Comparison of ENCODE assay signal across 2 cellular contexts in the genomic region with DNA sequence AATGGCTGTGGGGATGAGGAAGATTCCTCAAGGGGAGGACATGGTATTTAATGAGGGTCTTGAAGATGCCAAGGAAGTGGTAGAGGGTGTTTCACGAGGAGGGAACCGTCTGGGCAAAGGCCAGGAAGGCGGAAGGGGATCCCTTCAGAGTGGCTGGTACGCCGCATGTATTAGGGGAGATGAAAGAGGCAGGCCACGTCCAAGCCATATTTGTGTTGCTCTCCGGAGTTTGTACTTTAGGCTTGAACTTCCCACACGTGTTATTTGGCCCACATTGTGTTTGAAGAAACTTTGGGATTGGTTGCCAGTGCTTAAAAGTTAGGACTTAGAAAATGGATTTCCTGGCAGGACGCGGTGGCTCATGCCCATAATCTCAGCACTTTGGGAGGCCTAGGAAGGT.
TF ChIP-seq lines count a peak whose summit lies in the region.

No MANE protein-coding gene starts in this region.

TF ChIP-seq in SK-N-SH, 30 proteins besides CTCF, POLR2A, EP300 and RAD21 (continued from another document):
- TF ChIP-seq, protein P1, sequence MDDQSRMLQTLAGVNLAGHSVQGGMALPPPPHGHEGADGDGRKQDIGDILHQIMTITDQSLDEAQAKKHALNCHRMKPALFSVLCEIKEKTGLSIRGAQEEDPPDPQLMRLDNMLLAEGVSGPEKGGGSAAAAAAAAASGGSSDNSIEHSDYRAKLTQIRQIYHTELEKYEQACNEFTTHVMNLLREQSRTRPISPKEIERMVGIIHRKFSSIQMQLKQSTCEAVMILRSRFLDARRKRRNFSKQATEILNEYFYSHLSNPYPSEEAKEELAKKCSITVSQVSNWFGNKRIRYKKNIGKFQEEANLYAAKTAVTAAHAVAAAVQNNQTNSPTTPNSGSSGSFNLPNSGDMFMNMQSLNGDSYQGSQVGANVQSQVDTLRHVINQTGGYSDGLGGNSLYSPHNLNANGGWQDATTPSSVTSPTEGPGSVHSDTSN (IDR thresholded peaks at IDR 0.05): no peak
- TF ChIP-seq NFIC (IDR thresholded peaks at IDR 0.05; ENCODE audit: borderline replicate concordance) (no peak), GABPA (IDR thresholded peaks at IDR 0.05; ENCODE audit: low read depth) (no peak), POLR2AphosphoS5 (IDR thresholded peaks at IDR 0.05; ENCODE audit: low read depth, low read length) (no peak), FOXJ3 (CRISPR knock-in tag; IDR thresholded peaks at IDR 0.05) (no peak), MEF2A (IDR thresholded peaks at IDR 0.05; ENCODE audit: borderline replicate concordance, low read depth) (no peak), YY1 (IDR thresholded peaks at IDR 0.05; ENCODE audit: low read depth) (no peak), TCF12 (IDR thresholded peaks at IDR 0.05) (no peak), RCOR1 (IDR thresholded peaks at IDR 0.05; ENCODE audit: low read length) (no peak), RFX5 (IDR thresholded peaks at IDR 0.05; ENCODE audit: low read length) (no peak), ELF1 (IDR thresholded peaks at IDR 0.05) (no peak), SIN3A (IDR thresholded peaks at IDR 0.05; ENCODE audit: borderline replicate concordance, low read depth, low read length) (no peak), FOXM1 (IDR thresholded peaks at IDR 0.05; ENCODE audit: low read depth) (no peak)
- TF ChIP-seq, protein P2, sequence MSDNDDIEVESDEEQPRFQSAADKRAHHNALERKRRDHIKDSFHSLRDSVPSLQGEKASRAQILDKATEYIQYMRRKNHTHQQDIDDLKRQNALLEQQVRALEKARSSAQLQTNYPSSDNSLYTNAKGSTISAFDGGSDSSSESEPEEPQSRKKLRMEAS (IDR thresholded peaks at IDR 0.05; ENCODE audit: low read depth): no peak
- TF ChIP-seq, protein P3, sequence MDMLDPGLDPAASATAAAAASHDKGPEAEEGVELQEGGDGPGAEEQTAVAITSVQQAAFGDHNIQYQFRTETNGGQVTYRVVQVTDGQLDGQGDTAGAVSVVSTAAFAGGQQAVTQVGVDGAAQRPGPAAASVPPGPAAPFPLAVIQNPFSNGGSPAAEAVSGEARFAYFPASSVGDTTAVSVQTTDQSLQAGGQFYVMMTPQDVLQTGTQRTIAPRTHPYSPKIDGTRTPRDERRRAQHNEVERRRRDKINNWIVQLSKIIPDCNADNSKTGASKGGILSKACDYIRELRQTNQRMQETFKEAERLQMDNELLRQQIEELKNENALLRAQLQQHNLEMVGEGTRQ (IDR thresholded peaks at IDR 0.05; ENCODE audit: borderline replicate concordance, low read depth, low read length): no peak
- TF ChIP-seq, protein P4, sequence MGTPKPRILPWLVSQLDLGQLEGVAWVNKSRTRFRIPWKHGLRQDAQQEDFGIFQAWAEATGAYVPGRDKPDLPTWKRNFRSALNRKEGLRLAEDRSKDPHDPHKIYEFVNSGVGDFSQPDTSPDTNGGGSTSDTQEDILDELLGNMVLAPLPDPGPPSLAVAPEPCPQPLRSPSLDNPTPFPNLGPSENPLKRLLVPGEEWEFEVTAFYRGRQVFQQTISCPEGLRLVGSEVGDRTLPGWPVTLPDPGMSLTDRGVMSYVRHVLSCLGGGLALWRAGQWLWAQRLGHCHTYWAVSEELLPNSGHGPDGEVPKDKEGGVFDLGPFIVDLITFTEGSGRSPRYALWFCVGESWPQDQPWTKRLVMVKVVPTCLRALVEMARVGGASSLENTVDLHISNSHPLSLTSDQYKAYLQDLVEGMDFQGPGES (IDR thresholded peaks at IDR 0.05; ENCODE audit: low read depth, low read length): no peak

TF ChIP-seq in SK-N-SH treated with all-trans-retinoic acid at 6 μM for 48 hours, 23 proteins besides CTCF, POLR2A, EP300 and RAD21 (continued from another document):
- TF ChIP-seq ZNF70 (CRISPR knock-in tag; IDR thresholded peaks at IDR 0.05): no peak
- TF ChIP-seq GLIS3 (CRISPR knock-in tag; IDR thresholded peaks at IDR 0.05): no peak
- TF ChIP-seq, protein P5, sequence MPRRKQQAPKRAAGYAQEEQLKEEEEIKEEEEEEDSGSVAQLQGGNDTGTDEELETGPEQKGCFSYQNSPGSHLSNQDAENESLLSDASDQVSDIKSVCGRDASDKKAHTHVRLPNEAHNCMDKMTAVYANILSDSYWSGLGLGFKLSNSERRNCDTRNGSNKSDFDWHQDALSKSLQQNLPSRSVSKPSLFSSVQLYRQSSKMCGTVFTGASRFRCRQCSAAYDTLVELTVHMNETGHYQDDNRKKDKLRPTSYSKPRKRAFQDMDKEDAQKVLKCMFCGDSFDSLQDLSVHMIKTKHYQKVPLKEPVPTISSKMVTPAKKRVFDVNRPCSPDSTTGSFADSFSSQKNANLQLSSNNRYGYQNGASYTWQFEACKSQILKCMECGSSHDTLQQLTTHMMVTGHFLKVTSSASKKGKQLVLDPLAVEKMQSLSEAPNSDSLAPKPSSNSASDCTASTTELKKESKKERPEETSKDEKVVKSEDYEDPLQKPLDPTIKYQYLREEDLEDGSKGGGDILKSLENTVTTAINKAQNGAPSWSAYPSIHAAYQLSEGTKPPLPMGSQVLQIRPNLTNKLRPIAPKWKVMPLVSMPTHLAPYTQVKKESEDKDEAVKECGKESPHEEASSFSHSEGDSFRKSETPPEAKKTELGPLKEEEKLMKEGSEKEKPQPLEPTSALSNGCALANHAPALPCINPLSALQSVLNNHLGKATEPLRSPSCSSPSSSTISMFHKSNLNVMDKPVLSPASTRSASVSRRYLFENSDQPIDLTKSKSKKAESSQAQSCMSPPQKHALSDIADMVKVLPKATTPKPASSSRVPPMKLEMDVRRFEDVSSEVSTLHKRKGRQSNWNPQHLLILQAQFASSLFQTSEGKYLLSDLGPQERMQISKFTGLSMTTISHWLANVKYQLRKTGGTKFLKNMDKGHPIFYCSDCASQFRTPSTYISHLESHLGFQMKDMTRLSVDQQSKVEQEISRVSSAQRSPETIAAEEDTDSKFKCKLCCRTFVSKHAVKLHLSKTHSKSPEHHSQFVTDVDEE (CRISPR knock-in tag; IDR thresholded peaks at IDR 0.05): no peak
- no peak for TF ChIP-seq ZNF565 (CRISPR knock-in tag; conservative IDR thresholded peaks at IDR 0.05; ENCODE audit: low read depth)
- TF ChIP-seq RARB (CRISPR knock-in tag; IDR thresholded peaks at IDR 0.05): no peak
- TF ChIP-seq TCF4 (CRISPR knock-in tag; IDR thresholded peaks at IDR 0.05; ENCODE audit: borderline replicate concordance): no peak
- TF ChIP-seq, protein P6, sequence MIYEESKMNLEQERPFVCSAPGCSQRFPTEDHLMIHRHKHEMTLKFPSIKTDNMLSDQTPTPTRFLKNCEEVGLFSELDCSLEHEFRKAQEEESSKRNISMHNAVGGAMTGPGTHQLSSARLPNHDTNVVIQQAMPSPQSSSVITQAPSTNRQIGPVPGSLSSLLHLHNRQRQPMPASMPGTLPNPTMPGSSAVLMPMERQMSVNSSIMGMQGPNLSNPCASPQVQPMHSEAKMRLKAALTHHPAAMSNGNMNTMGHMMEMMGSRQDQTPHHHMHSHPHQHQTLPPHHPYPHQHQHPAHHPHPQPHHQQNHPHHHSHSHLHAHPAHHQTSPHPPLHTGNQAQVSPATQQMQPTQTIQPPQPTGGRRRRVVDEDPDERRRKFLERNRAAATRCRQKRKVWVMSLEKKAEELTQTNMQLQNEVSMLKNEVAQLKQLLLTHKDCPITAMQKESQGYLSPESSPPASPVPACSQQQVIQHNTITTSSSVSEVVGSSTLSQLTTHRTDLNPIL (CRISPR knock-in tag; IDR thresholded peaks at IDR 0.05; ENCODE audit: low read depth): no peak
- TF ChIP-seq SNAI2 (CRISPR knock-in tag; IDR thresholded peaks at IDR 0.05): no peak
- TF ChIP-seq, protein P7, sequence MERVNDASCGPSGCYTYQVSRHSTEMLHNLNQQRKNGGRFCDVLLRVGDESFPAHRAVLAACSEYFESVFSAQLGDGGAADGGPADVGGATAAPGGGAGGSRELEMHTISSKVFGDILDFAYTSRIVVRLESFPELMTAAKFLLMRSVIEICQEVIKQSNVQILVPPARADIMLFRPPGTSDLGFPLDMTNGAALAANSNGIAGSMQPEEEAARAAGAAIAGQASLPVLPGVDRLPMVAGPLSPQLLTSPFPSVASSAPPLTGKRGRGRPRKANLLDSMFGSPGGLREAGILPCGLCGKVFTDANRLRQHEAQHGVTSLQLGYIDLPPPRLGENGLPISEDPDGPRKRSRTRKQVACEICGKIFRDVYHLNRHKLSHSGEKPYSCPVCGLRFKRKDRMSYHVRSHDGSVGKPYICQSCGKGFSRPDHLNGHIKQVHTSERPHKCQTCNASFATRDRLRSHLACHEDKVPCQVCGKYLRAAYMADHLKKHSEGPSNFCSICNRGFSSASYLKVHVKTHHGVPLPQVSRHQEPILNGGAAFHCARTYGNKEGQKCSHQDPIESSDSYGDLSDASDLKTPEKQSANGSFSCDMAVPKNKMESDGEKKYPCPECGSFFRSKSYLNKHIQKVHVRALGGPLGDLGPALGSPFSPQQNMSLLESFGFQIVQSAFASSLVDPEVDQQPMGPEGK (CRISPR knock-in tag; IDR thresholded peaks at IDR 0.05; ENCODE audit: borderline replicate concordance): no peak
- TF ChIP-seq OSR1 (CRISPR knock-in tag; IDR thresholded peaks at IDR 0.05): no peak
- TF ChIP-seq, protein P8, sequence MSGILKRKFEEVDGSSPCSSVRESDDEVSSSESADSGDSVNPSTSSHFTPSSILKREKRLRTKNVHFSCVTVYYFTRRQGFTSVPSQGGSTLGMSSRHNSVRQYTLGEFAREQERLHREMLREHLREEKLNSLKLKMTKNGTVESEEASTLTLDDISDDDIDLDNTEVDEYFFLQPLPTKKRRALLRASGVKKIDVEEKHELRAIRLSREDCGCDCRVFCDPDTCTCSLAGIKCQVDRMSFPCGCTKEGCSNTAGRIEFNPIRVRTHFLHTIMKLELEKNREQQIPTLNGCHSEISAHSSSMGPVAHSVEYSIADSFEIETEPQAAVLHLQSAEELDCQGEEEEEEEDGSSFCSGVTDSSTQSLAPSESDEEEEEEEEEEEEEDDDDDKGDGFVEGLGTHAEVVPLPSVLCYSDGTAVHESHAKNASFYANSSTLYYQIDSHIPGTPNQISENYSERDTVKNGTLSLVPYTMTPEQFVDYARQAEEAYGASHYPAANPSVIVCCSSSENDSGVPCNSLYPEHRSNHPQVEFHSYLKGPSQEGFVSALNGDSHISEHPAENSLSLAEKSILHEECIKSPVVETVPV (CRISPR knock-in tag; IDR thresholded peaks at IDR 0.05): no peak
- no peak for TF ChIP-seq ZFP3 (CRISPR knock-in tag; IDR thresholded peaks at IDR 0.05)
- no peak for TF ChIP-seq ZNF8 (CRISPR knock-in tag; IDR thresholded peaks at IDR 0.05)
- no peak for TF ChIP-seq ISL1 (CRISPR knock-in tag; IDR thresholded peaks at IDR 0.05)
